ENCODE assay signal across 13 cellular contexts in the genomic region with DNA sequence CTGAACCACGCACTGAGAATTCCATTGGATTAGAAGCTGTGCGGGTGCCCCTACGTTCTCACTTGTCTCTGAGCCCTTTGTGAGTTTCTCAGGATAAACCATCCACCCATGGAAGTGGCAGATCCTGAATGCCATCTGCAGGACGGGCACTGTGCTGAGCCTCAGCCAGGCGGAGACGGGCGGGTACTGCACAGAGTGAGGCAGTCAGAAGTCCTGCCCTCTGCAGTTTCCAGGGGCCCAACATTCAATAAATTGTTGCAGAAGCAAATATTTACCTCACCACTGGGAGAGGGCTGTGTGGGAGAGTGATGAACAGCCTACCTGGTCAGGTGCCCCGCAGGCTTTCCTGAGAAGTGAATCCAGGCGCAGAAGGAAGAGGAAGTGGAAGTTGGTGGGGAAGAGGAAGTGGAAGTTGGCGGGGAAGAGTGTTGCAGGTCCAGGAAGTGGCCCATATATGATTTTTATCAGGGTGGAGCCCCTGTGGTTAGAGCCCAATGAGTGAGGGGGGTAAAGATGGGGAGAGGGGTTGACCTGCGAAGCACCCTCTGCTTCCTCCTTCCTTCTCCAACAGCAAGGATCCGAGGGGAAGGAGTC.
DNase-seq lines count a peak whose midpoint lies in the region; ATAC-seq and TF ChIP-seq lines count a peak whose summit lies in the region.
"Had no signal": no experiment of that assay in that cellular context is flagged by ENCODE, and none has a peak within 500 bp of the region (broad histone marks: within the 10 kb centered on the region; RNA-seq: fewer than 3 reads in every experiment).

No MANE protein-coding gene starts in this region.

- H3K4me3 Mint-ChIP-seq in stimulated activated effector memory CD8-positive, alpha-beta T cell treated with anti-CD3 and anti-CD28 coated beads, Interleukin-12 subunit alpha, Interleukin-12 subunit beta, amount 100 ng/mL, for 72 hours: no peak overlapping the region
- H3K4me3 Mint-ChIP-seq: activated CD4-positive, alpha-beta T cell treated with anti-CD3 and anti-CD28 coated beads, Interleukin-2, amount 10 ng/mL, durations not matched to agents 24 days and 14 days; T-cell had no signal

- no peaks in the 10 kb centered on the region for H3K9me3 Mint-ChIP-seq in stimulated activated effector memory CD8-positive, alpha-beta T cell treated with anti-CD3 and anti-CD28 coated beads, Interleukin-12 subunit alpha, Interleukin-12 subunit beta, amount 100 ng/mL, for 72 hours
- H3K9me3 Mint-ChIP-seq: activated CD4-positive, alpha-beta T cell treated with anti-CD3 and anti-CD28 coated beads, Interleukin-2, amount 10 ng/mL, durations not matched to agents 24 days and 14 days; activated T-helper 2 cell treated with anti-CD3 and anti-CD28 coated beads, Interferon-gamma antibody, Interleukin-2, Interleukin-4, amounts not matched to agents 10 μg/mL and 5 μg/mL and 100 μg/mL, durations not matched to agents 14 hours and 24 hours and 36 hours; T-cell had no signal

- DNase-seq in SIG-M5 treated with dmso at 0.1 percent for 504 hours (lab: John Stamatoyannopoulos, UW; ENCODE audit: unreplicated experiment) (peak; percentile 20), SIG-M5 (lab: John Stamatoyannopoulos, UW) (no peak), RWPE1 (ENCODE audit: low spot score) (no peak), left ventricle myocardium superior (no peak), amniotic stem cell (lab: John Stamatoyannopoulos, UW) (no peak), HCEC 1CT (no peak)
- no peak for DNase-seq in stimulated activated effector memory CD8-positive, alpha-beta T cell treated with anti-CD3 and anti-CD28 coated beads, Interleukin-12 subunit alpha, Interleukin-12 subunit beta, amount 100 ng/mL, for 72 hours (ENCODE audit: low spot score in 2 of 2)
- DNase-seq: activated CD4-positive, alpha-beta T cell treated with anti-CD3 and anti-CD28 coated beads, Interleukin-2, amount 10 ng/mL, durations not matched to agents 24 days and 14 days; MM.1S; ovary; T-cell had no signal

- intact Hi-C loops in left ventricle myocardium superior (cut with micrococcal nuclease): no loop called here

- ATAC-seq in left ventricle myocardium superior: peak; percentile 10
- ATAC-seq in stimulated activated effector memory CD8-positive, alpha-beta T cell treated with anti-CD3 and anti-CD28 coated beads, Interleukin-12 subunit alpha, Interleukin-12 subunit beta, amount 100 ng/mL, for 72 hours: no peak
- ATAC-seq in HG02642 (IDR thresholded peaks at IDR 0.05; ENCODE audit: poor library complexity, unreplicated experiment): no peak
- ATAC-seq: T-cell had no signal

- peak overlapping the region; percentile 65 for H3K27ac Mint-ChIP-seq in stimulated activated effector memory CD8-positive, alpha-beta T cell treated with anti-CD3 and anti-CD28 coated beads, Interleukin-12 subunit alpha, Interleukin-12 subunit beta, amount 100 ng/mL, for 72 hours
- H3K27ac Mint-ChIP-seq: activated CD4-positive, alpha-beta T cell treated with anti-CD3 and anti-CD28 coated beads, Interleukin-2, amount 10 ng/mL, durations not matched to agents 24 days and 14 days; activated T-helper 2 cell treated with anti-CD3 and anti-CD28 coated beads, Interferon-gamma antibody, Interleukin-2, Interleukin-4, amounts not matched to agents 10 μg/mL and 5 μg/mL and 100 μg/mL, durations not matched to agents 14 hours and 24 hours and 36 hours; T-cell had no signal

- POLR2A ChIA-PET in RWPE1 (lab: Yijun Ruan, JAX; ENCODE audit: low non-redundant PET): no interaction called here

- H3K27ac ChIP-seq in RWPE1: peak overlapping the region; percentile 91
- H3K27ac ChIP-seq: ovary had no signal

- CTCF ChIA-PET in RWPE1 (lab: Yijun Ruan, JAX): no interaction called here

- peaks cover 74% of the 10 kb centered on the region for H3K4me1 Mint-ChIP-seq in stimulated activated effector memory CD8-positive, alpha-beta T cell treated with anti-CD3 and anti-CD28 coated beads, Interleukin-12 subunit alpha, Interleukin-12 subunit beta, amount 100 ng/mL, for 72 hours

- TF ChIP-seq CTCF in RWPE1 (conservative IDR thresholded peaks at IDR 0.05; ENCODE audit: low read depth): no peak

- H3K36me3 Mint-ChIP-seq in stimulated activated effector memory CD8-positive, alpha-beta T cell treated with anti-CD3 and anti-CD28 coated beads, Interleukin-12 subunit alpha, Interleukin-12 subunit beta, amount 100 ng/mL, for 72 hours: no peaks in the 10 kb centered on the region
